ENCODE assay signal across 9 cellular contexts in the genomic region with DNA sequence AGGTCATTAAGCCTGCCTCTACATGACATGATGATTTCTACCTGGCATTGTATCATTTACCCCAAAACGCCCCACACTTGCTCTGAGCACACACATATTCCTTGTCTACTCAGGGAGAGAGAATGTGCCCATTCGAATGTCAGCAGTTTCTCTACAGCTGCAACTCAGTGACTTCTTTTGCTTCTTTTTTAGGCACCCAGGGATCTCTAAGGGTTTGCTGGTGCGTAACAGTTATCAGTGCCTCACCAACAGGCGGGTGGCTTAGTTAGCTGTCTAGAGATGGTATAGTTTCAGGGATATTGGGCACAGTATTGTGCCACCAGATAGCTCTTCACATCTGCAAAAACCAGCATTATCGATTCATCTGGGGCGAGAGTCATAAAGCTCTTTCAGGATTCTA.
"Had no signal": no experiment of that assay in that cellular context is flagged by ENCODE, and none has a peak within 500 bp of the region (broad histone marks: within the 10 kb centered on the region; RNA-seq: fewer than 3 reads in every experiment).

No MANE protein-coding gene starts in this region.

- H3K4me2 ChIP-seq: GM23338 had no signal

- H3K9me3 ChIP-seq: HAP-1 had no signal

- H2AFZ ChIP-seq: GM23248, GM23338 had no signal

- ATAC-seq: GM23338, HCT116 had no signal

- H3K27ac ChIP-seq: GM23248 had no signal

- DNase-seq: GM23248, GOT3, H7, H9, HCEC 1CT, HFFc6 had no signal

- H3K4me3 ChIP-seq: GM23248, GM23338, HAP-1 had no signal

- H3K36me3 ChIP-seq: HAP-1 had no signal

- H3K9ac ChIP-seq: GM23248 had no signal
